Comparison of ENCODE assay signal across 21 cellular contexts in the genomic region with DNA sequence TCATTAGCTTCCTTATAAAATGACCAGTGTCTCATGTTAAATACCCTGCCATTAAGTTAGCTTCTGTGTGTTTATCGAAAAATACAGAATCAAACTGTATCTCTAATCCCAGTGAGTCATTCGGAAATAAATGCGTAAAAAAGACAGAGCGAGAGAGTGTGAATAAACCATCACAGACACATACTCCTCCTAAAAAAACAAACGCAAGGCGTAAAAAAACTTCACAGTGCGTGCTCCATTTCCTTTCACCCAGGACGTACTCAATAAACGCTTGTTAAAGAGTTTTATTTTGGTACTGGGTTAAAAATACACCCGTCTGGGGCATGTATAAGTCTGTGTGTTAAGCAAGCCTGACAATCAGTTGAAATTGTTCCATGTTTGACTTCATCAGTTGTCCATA. TPM values are rescaled to one million over a fixed set of nuclear protein-coding genes. Genes with fewer than 3 reads are reported as not detected.
DNase-seq lines count a peak whose midpoint lies in the region; TF ChIP-seq lines count a peak whose summit lies in the region.
"Had no signal": no experiment of that assay in that cellular context is flagged by ENCODE, and none has a peak within 500 bp of the region (broad histone marks: within the 10 kb centered on the region; RNA-seq: fewer than 3 reads in every experiment).

No MANE protein-coding gene starts in this region.

- H3K4me3 Mint-ChIP-seq in T-helper 2 cell treated with Interferon-gamma antibody and Interleukin-4, amounts not matched to agents 5 μg/mL and 100 μg/mL, for 36 hours, result peak overlapping the region; percentile 54
- H3K4me3 Mint-ChIP-seq in neural progenitor cell, result no peak overlapping the region
- H3K4me3 Mint-ChIP-seq: activated B cell treated with CpG ODN at 0.5 μM for 24 hours; activated CD8-positive, alpha-beta memory T cell treated with anti-CD3 and anti-CD28 coated beads, Interleukin-2, amount 10 ng/mL, durations not matched to agents 7 days and 5 days; dendritic cell treated with granulocyte-macrophage colony-stimulating factor and Interleukin-4, amounts not matched to agents 40 ng/mL and 50 ng/mL, for 4 days; stimulated activated effector memory CD8-positive, alpha-beta T cell treated with anti-CD3 and anti-CD28 coated beads, Interleukin-12 subunit alpha, Interleukin-12 subunit beta, amount 100 ng/mL, for 72 hours had no signal

- H3K27ac ChIP-seq in angular gyrus (ENCODE audit: low read depth, low read length), result peak overlapping the region; percentile 51
- H3K27ac ChIP-seq in neural progenitor cell, result no peak overlapping the region
- H3K27ac ChIP-seq: BLaER1 treated with 17β-estradiol and CSF1 and Interleukin-3, amounts not matched to agents 10 nM and 100 nM; body of pancreas had no signal

- H4K20me1 ChIP-seq in neural progenitor cell (ENCODE audit: low read depth), result no peaks in the 10 kb centered on the region

- no peak overlapping the region for H3K4me2 ChIP-seq in neural progenitor cell
- H3K4me2 ChIP-seq: BLaER1 treated with 17β-estradiol and CSF1 and Interleukin-3, amounts not matched to agents 10 nM and 100 nM had no signal

- H3K36me3 Mint-ChIP-seq in T-helper 2 cell treated with Interferon-gamma antibody and Interleukin-4, amounts not matched to agents 5 μg/mL and 100 μg/mL, for 36 hours (ENCODE audit: low read depth), result peaks cover 61% of the 10 kb centered on the region
- peaks cover 8% of the 10 kb centered on the region for H3K36me3 Mint-ChIP-seq in neural progenitor cell

- H3K4me1 Mint-ChIP-seq in T-helper 2 cell treated with Interferon-gamma antibody and Interleukin-4, amounts not matched to agents 5 μg/mL and 100 μg/mL, for 36 hours (ENCODE audit: low read depth), result peaks cover 14% of the 10 kb centered on the region
- H3K4me1 Mint-ChIP-seq in neural progenitor cell, result no peaks in the 10 kb centered on the region
- H3K4me1 Mint-ChIP-seq: activated B cell treated with CpG ODN at 0.5 μM for 24 hours; stimulated activated effector memory CD8-positive, alpha-beta T cell treated with anti-CD3 and anti-CD28 coated beads, Interleukin-12 subunit alpha, Interleukin-12 subunit beta, amount 100 ng/mL, for 72 hours had no signal

- H3K36me3 ChIP-seq in neural progenitor cell, result no peaks in the 10 kb centered on the region

- H3K27me3 ChIP-seq in neural progenitor cell, result no peaks in the 10 kb centered on the region
- H3K27me3 ChIP-seq: BLaER1 treated with 17β-estradiol and CSF1 and Interleukin-3, amounts not matched to agents 10 nM and 100 nM; body of pancreas had no signal

- H3K9me3 Mint-ChIP-seq in T-helper 2 cell treated with Interferon-gamma antibody and Interleukin-4, amounts not matched to agents 5 μg/mL and 100 μg/mL, for 36 hours, result no peaks in the 10 kb centered on the region
- H3K9me3 Mint-ChIP-seq in neural progenitor cell, result no peaks in the 10 kb centered on the region
- H3K9me3 Mint-ChIP-seq: activated B cell treated with CpG ODN at 0.5 μM for 24 hours; dendritic cell treated with granulocyte-macrophage colony-stimulating factor and Interleukin-4, amounts not matched to agents 40 ng/mL and 50 ng/mL, for 4 days; stimulated activated effector memory CD8-positive, alpha-beta T cell treated with anti-CD3 and anti-CD28 coated beads, Interleukin-12 subunit alpha, Interleukin-12 subunit beta, amount 100 ng/mL, for 72 hours had no signal

- no peaks in the 10 kb centered on the region for H3K4me1 ChIP-seq in neural progenitor cell
- H3K4me1 ChIP-seq: body of pancreas had no signal

- H3K79me2 ChIP-seq in neural progenitor cell (ENCODE audit: low read depth), result no peaks in the 10 kb centered on the region

- DNase-seq in T-helper 2 cell treated with Interferon-gamma antibody and Interleukin-4, amounts not matched to agents 5 μg/mL and 100 μg/mL, for 36 hours (ENCODE audit: low spot score), result no peak
- DNase-seq in T-helper 2 cell (no peak), NB4 (ENCODE audit: low read depth) (peak; percentile 31), neural progenitor cell (ENCODE audit: low spot score) (no peak), DMS114 treated with DMSO at 0.1 percent for 48 hours (lab: John Stamatoyannopoulos, UW; ENCODE audit: unreplicated experiment) (no peak), NCI-H128 (lab: John Stamatoyannopoulos, UW; ENCODE audit: unreplicated experiment) (no peak), amniotic stem cell (lab: John Stamatoyannopoulos, UW) (no peak)
- DNase-seq: activated B cell treated with CpG ODN at 0.5 μM for 24 hours; activated CD8-positive, alpha-beta memory T cell treated with anti-CD3 and anti-CD28 coated beads, Interleukin-2, amount 10 ng/mL, durations not matched to agents 7 days and 5 days; activated gamma-delta T cell treated with Interleukin-2 at 50 U/mL for 16 hours; body of pancreas; DMS 273 treated with DMSO at 0.1 percent for 48 hours; Kasumi-1; left cardiac atrium; NCI-H1436; NCI-H345; trophoblast cell had no signal

- H2AFZ ChIP-seq in neural progenitor cell (replicated peaks), result no peak overlapping the region

- H3K9me3 ChIP-seq in neural progenitor cell (ENCODE audit: low read depth), result no peaks in the 10 kb centered on the region
- H3K9me3 ChIP-seq: BLaER1 treated with 17β-estradiol and CSF1 and Interleukin-3, amounts not matched to agents 10 nM and 100 nM; body of pancreas had no signal

- H3K4me3 ChIP-seq in NB4 (ENCODE audit: low read depth, low read length) (peak overlapping the region; percentile 34), neural progenitor cell (no peak overlapping the region)
- H3K4me3 ChIP-seq: BLaER1 treated with 17β-estradiol and CSF1 and Interleukin-3, amounts not matched to agents 10 nM and 100 nM; body of pancreas had no signal

- H3K27me3 Mint-ChIP-seq in T-helper 2 cell treated with Interferon-gamma antibody and Interleukin-4, amounts not matched to agents 5 μg/mL and 100 μg/mL, for 36 hours (ENCODE audit: low read depth), result no peaks in the 10 kb centered on the region
- peaks cover 3% of the 10 kb centered on the region for H3K27me3 Mint-ChIP-seq in neural progenitor cell (ENCODE audit: insufficient read depth, low read depth)
- H3K27me3 Mint-ChIP-seq: activated B cell treated with CpG ODN at 0.5 μM for 24 hours; activated CD8-positive, alpha-beta memory T cell treated with anti-CD3 and anti-CD28 coated beads, Interleukin-2, amount 10 ng/mL, durations not matched to agents 7 days and 5 days; dendritic cell treated with granulocyte-macrophage colony-stimulating factor and Interleukin-4, amounts not matched to agents 40 ng/mL and 50 ng/mL, for 4 days had no signal

- peak overlapping the region; percentile 20 for H3K9ac ChIP-seq in neural progenitor cell
- H3K9ac ChIP-seq: BLaER1 treated with 17β-estradiol and CSF1 and Interleukin-3, amounts not matched to agents 10 nM and 100 nM had no signal

- TF ChIP-seq CTCF in NB4 (IDR thresholded peaks at IDR 0.05; ENCODE audit: low read depth, low read length) (no peak), neural progenitor cell (IDR thresholded peaks at IDR 0.05) (no peak)

- TF ChIP-seq POLR2A in NB4 (IDR thresholded peaks at IDR 0.05; ENCODE audit: extremely low read depth, insufficient read length), result no peak

- peak overlapping the region; percentile 71 for H3K27ac Mint-ChIP-seq in T-helper 2 cell treated with Interferon-gamma antibody and Interleukin-4, amounts not matched to agents 5 μg/mL and 100 μg/mL, for 36 hours
- no peak overlapping the region for H3K27ac Mint-ChIP-seq in neural progenitor cell
- H3K27ac Mint-ChIP-seq: activated B cell treated with CpG ODN at 0.5 μM for 24 hours; activated CD8-positive, alpha-beta memory T cell treated with anti-CD3 and anti-CD28 coated beads, Interleukin-2, amount 10 ng/mL, durations not matched to agents 7 days and 5 days; dendritic cell treated with granulocyte-macrophage colony-stimulating factor and Interleukin-4, amounts not matched to agents 40 ng/mL and 50 ng/mL, for 4 days; stimulated activated effector memory CD8-positive, alpha-beta T cell treated with anti-CD3 and anti-CD28 coated beads, Interleukin-12 subunit alpha, Interleukin-12 subunit beta, amount 100 ng/mL, for 72 hours had no signal

- no peaks in the 10 kb centered on the region for H3F3A ChIP-seq in neural progenitor cell (ENCODE audit: low read depth)

RNA-seq across cellular contexts. Expression of a gene that starts 58.8 kb away (rescaled TPM):
- total RNA-seq in neural progenitor cell (ENCODE audit: low replicate concordance), result 0.07 and 0.12 TPM in 2 replicates
- total RNA-seq: activated B cell treated with CpG ODN at 0.5 μM for 24 hours; activated CD8-positive, alpha-beta memory T cell treated with anti-CD3 and anti-CD28 coated beads, Interleukin-2, amount 10 ng/mL, durations not matched to agents 7 days and 5 days; body of pancreas had no signal

RNA-seq across cellular contexts. Expression of a gene that starts 59.0 kb away (rescaled TPM):
- total RNA-seq in neural progenitor cell (ENCODE audit: low replicate concordance), result 8.0 and 12.3 TPM in 2 replicates
